ENCODE assay signal across 32 cellular contexts in the genomic region with DNA sequence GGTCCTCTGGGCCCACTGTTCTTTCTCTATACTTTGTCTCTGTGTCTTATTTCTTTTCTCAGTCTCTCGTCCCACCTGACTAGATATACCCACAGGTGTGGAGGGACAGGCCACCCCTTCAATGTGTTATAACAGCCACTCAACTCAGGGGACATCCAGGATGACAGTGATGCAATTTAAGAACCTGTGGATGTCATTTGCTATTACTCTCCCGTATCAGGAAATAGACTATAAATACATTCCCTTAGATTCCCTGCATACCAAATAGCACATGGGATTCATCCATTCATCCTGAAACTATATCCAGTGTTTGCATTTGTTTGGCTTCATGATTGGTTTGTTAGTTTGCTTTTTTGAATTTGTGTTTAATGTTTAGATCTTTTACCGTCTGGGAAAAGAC. TPM values are rescaled to one million over a fixed set of nuclear protein-coding genes. Genes with fewer than 3 reads are reported as not detected.
"Had no signal": no experiment of that assay in that cellular context is flagged by ENCODE, and none has a peak within 500 bp of the region (broad histone marks: within the 10 kb centered on the region; RNA-seq: fewer than 3 reads in every experiment).

No MANE protein-coding gene starts in this region.

- H3K4me3 ChIP-seq: ascending aorta, esophagus squamous epithelium, gastroesophageal sphincter had no signal

- ATAC-seq: activated naive CD4-positive, alpha-beta T cell treated with anti-CD3 and anti-CD28 coated beads, Interleukin-2, amount 50 U/mL, for 72 hours; activated T-cell treated with anti-CD3 and anti-CD28 coated beads, Interleukin-2, amount 50 U/mL, for 72 hours; gastroesophageal sphincter; T-helper 17 cell had no signal

- H3K27me3 ChIP-seq: ascending aorta, brain microvascular endothelial cell, esophagus squamous epithelium, gastroesophageal sphincter had no signal

- H3K36me3 ChIP-seq: ascending aorta, brain microvascular endothelial cell, esophagus squamous epithelium, gastroesophageal sphincter had no signal

- DNase-seq: activated CD4-positive, alpha-beta memory T cell treated with anti-CD3 and anti-CD28 coated beads, Interleukin-2, amount 10 ng/mL, durations not matched to agents 7 days and 5 days; activated CD4-positive, alpha-beta T cell treated with anti-CD3 and anti-CD28 coated beads for 1 hour; activated CD4-positive, alpha-beta T cell treated with anti-CD3 and anti-CD28 coated beads for 4 hours; activated CD4-positive, alpha-beta T cell treated with anti-CD3 and anti-CD28 coated beads, Interleukin-2, amount 10 ng/mL, durations not matched to agents 7 days and 5 days; activated CD4-positive, alpha-beta T cell treated with anti-CD3 and anti-CD28 coated beads, Interleukin-2, amount 50 U/mL, for 4 hours; activated CD4-positive, CD25-positive, alpha-beta regulatory T cell; activated CD8-positive, alpha-beta memory T cell treated with anti-CD3 and anti-CD28 coated beads, Interleukin-2, amount 50 U/mL, for 48 hours; activated gamma-delta T cell; activated naive CD4-positive, alpha-beta T cell; activated naive CD4-positive, alpha-beta T cell treated with anti-CD3 and anti-CD28 coated beads, Interleukin-2, amount 10 ng/mL, durations not matched to agents 7 days and 5 days; activated naive CD8-positive, alpha-beta T cell treated with anti-CD3 and anti-CD28 coated beads, Interleukin-2, amount 10 ng/mL, durations not matched to agents 7 days and 5 days; activated T-cell treated with anti-CD3 and anti-CD28 coated beads for 4 hours; activated T-cell treated with anti-CD3 and anti-CD28 coated beads, Interleukin-2, amount 50 U/mL, for 24 hours; activated T-cell treated with anti-CD3 and anti-CD28 coated beads, Interleukin-2, amount 50 U/mL, for 72 hours; brain microvascular endothelial cell; caudate nucleus; effector CD8-positive, alpha-beta T cell; esophagus squamous epithelium; foreskin melanocyte; T-helper 1 cell; T-helper 17 cell; T1000 had no signal

- H3K9me3 ChIP-seq: ascending aorta, esophagus squamous epithelium, gastroesophageal sphincter had no signal

- H3K27ac ChIP-seq: ascending aorta, brain microvascular endothelial cell, epithelial cell of prostate, esophagus squamous epithelium, gastroesophageal sphincter had no signal

- H3K4me1 ChIP-seq: ascending aorta, esophagus squamous epithelium, gastroesophageal sphincter had no signal

RNA-seq across cellular contexts. Expression of gene QRFPR, which starts 16.6 kb away (rescaled TPM):
- total RNA-seq: activated CD4-positive, alpha-beta memory T cell treated with anti-CD3 and anti-CD28 coated beads, Interleukin-2, amount 10 ng/mL, durations not matched to agents 7 days and 5 days; activated CD4-positive, alpha-beta T cell treated with anti-CD3 and anti-CD28 coated beads, Interleukin-2, amount 10 ng/mL, durations not matched to agents 7 days and 5 days; activated naive CD4-positive, alpha-beta T cell treated with anti-CD3 and anti-CD28 coated beads, Interleukin-2, amount 50 U/mL, for 72 hours; activated naive CD8-positive, alpha-beta T cell treated with anti-CD3 and anti-CD28 coated beads, Interleukin-2, amount 10 ng/mL, durations not matched to agents 7 days and 5 days; activated T-cell treated with anti-CD3 and anti-CD28 coated beads, Interleukin-2, amount 50 U/mL, for 72 hours; bronchial epithelial cell; chondrocyte; endothelial cell of umbilical vein; fibroblast of lung; fibroblast of villous mesenchyme; glomerular endothelial cell; T-helper 17 cell had no signal
- polyA plus RNA-seq: endothelial cell of umbilical vein, fibroblast of lung had no signal
